12 cellular contexts compared by ENCODE assay signal in genomic region chr2:230873670-230874401, GRCh38. TPM values are rescaled to one million over a fixed set of nuclear protein-coding genes. Genes with fewer than 3 reads are reported as not detected.
A peak's percentile ranks its signal among the peaks of the same experiment; 100 is the strongest.
DNase-seq lines count a peak whose midpoint lies in the region; ATAC-seq and TF ChIP-seq lines count a peak whose summit lies in the region.
"Had no signal": no experiment of that assay in that cellular context is flagged by ENCODE, and none has a peak within 500 bp of the region (broad histone marks: within the 10 kb centered on the region; RNA-seq: fewer than 3 reads in every experiment).

No MANE protein-coding gene starts in this region.

- ATAC-seq in activated CD4-positive, alpha-beta T cell treated with anti-CD3 and anti-CD28 coated beads for 36 hours: peak; percentile 59
- ATAC-seq in GM21576 (IDR thresholded peaks at IDR 0.05; ENCODE audit: unreplicated experiment): peak; percentile 65
- peak; percentile 64 for ATAC-seq in HG03469 (IDR thresholded peaks at IDR 0.05; ENCODE audit: unreplicated experiment)

- no peaks in the 10 kb centered on the region for H3K27me3 ChIP-seq in spleen (replicated peaks in 1 of 7)

- H3K4me1 ChIP-seq in spleen: peaks cover 26 to 100% (median 90%) of the 10 kb centered on the region in 6 donors

- no peaks in the 10 kb centered on the region for H3K9me3 Mint-ChIP-seq in activated CD4-positive, alpha-beta T cell treated with anti-CD3 and anti-CD28 coated beads for 36 hours (ENCODE audit: low read depth)
- no peaks in the 10 kb centered on the region for H3K9me3 Mint-ChIP-seq in activated CD4-positive, alpha-beta T cell treated with anti-CD3 and anti-CD28 coated beads, Interleukin-2, amount 10 ng/mL, durations not matched to agents 24 days and 14 days

- no peak overlapping the region for H3K27ac Mint-ChIP-seq in activated CD4-positive, alpha-beta T cell treated with anti-CD3 and anti-CD28 coated beads for 36 hours
- no peak overlapping the region for H3K27ac Mint-ChIP-seq in activated CD4-positive, alpha-beta T cell treated with anti-CD3 and anti-CD28 coated beads, Interleukin-2, amount 10 ng/mL, durations not matched to agents 24 days and 14 days

- TF ChIP-seq CTCF in spleen (IDR thresholded peaks at IDR 0.05 in 8 of 11, conservative IDR thresholded peaks at IDR 0.05 in 3 of 11): no peak

- H3K4me1 Mint-ChIP-seq in activated CD4-positive, alpha-beta T cell treated with anti-CD3 and anti-CD28 coated beads for 36 hours: peaks cover 42% of the 10 kb centered on the region
- peaks cover 11% of the 10 kb centered on the region for H3K4me1 Mint-ChIP-seq in activated CD4-positive, alpha-beta T cell treated with anti-CD3 and anti-CD28 coated beads, Interleukin-2, amount 10 ng/mL, durations not matched to agents 24 days and 14 days

- no peak overlapping the region for H3K4me3 Mint-ChIP-seq in activated CD4-positive, alpha-beta T cell treated with anti-CD3 and anti-CD28 coated beads for 36 hours
- no peak overlapping the region for H3K4me3 Mint-ChIP-seq in activated CD4-positive, alpha-beta T cell treated with anti-CD3 and anti-CD28 coated beads, Interleukin-2, amount 10 ng/mL, durations not matched to agents 24 days and 14 days

- no peak for DNase-seq in activated CD4-positive, alpha-beta T cell treated with anti-CD3 and anti-CD28 coated beads for 36 hours
- no peak for DNase-seq in activated CD4-positive, alpha-beta T cell treated with anti-CD3 and anti-CD28 coated beads, Interleukin-2, amount 10 ng/mL, durations not matched to agents 24 days and 14 days
- peak; percentile 89 for DNase-seq in spleen
- no peak for DNase-seq in NCI-H2029 treated with DMSO at 0.1 percent for 48 hours (lab: John Stamatoyannopoulos, UW)
- no peak for DNase-seq in T1000 (lab: John Stamatoyannopoulos, UW)
- no peak for DNase-seq in NCI-H82 treated with DMSO at 0.1 percent for 48 hours (lab: John Stamatoyannopoulos, UW; ENCODE audit: unreplicated experiment)
- DNase-seq: activated gamma-delta T cell treated with Interleukin-2 at 50 U/mL for 16 hours, PC-9 had no signal

- no peaks in the 10 kb centered on the region for H3K36me3 Mint-ChIP-seq in activated CD4-positive, alpha-beta T cell treated with anti-CD3 and anti-CD28 coated beads for 36 hours (ENCODE audit: low read depth)
- no peaks in the 10 kb centered on the region for H3K36me3 Mint-ChIP-seq in activated CD4-positive, alpha-beta T cell treated with anti-CD3 and anti-CD28 coated beads, Interleukin-2, amount 10 ng/mL, durations not matched to agents 24 days and 14 days (ENCODE audit: low read depth)

- H3K9me3 ChIP-seq in spleen: no peaks in the 10 kb centered on the region

- POLR2A ChIA-PET in activated CD4-positive, alpha-beta T cell treated with anti-CD3 and anti-CD28 coated beads for 36 hours (lab: Charles Lee): no interaction called here

- CTCF ChIA-PET in activated CD4-positive, alpha-beta T cell treated with anti-CD3 and anti-CD28 coated beads for 36 hours (lab: Charles Lee): interaction anchor here (0.7 to 1.3 kb wide), 4 partner anchors 9 to 113 kb away, joined by 3 to 6 read pairs (median 4); partner anchors contain the start of gene ITM2C

- peak overlapping the region in 1 of 8 donors; percentile 46 for H3K4me3 ChIP-seq in spleen
- H3K4me3 ChIP-seq: PC-9 had no signal

- no peaks in the 10 kb centered on the region for H3K27me3 Mint-ChIP-seq in activated CD4-positive, alpha-beta T cell treated with anti-CD3 and anti-CD28 coated beads for 36 hours
- peaks cover 4% of the 10 kb centered on the region for H3K27me3 Mint-ChIP-seq in activated CD4-positive, alpha-beta T cell treated with anti-CD3 and anti-CD28 coated beads, Interleukin-2, amount 10 ng/mL, durations not matched to agents 24 days and 14 days

- H3K36me3 ChIP-seq in spleen: peaks cover 0 to 45% (median 12%) of the 10 kb centered on the region in 6 donors

- peak overlapping the region in 7 of 8 donors; percentile 61 to 89 (median 80) for H3K27ac ChIP-seq in spleen
- H3K27ac ChIP-seq: HL-60, PC-9 had no signal

- TF ChIP-seq POLR2A in spleen (IDR thresholded peaks at IDR 0.05): no peak

- WGBS in spleen, 5 donors: 66 to 79% (median 73%) methylated on average over 11 to 13 of the region's 13 CpGs

- intact Hi-C loops in activated CD4-positive, alpha-beta T cell treated with anti-CD3 and anti-CD28 coated beads for 36 hours (cut with DNase I, micrococcal nuclease): no loop called here
- intact Hi-C loops in activated CD4-positive, alpha-beta T cell treated with anti-CD3 and anti-CD28 coated beads, Interleukin-2, amount 10 ng/mL, durations not matched to agents 24 days and 14 days (cut with micrococcal nuclease): no loop called here
- intact Hi-C loops in spleen (cut with DNase I; ENCODE audit: low total_unique reads): no loop called here

RNA-seq across cellular contexts. Expression of gene ITM2C, which starts 9.1 kb away (rescaled TPM):
- 10 to 100 TPM; 29.6 to 32.9 TPM for total RNA-seq in activated CD4-positive, alpha-beta T cell treated with anti-CD3 and anti-CD28 coated beads for 36 hours
- 8.3 and 10.3 TPM in 2 replicates for total RNA-seq in activated CD4-positive, alpha-beta T cell treated with anti-CD3 and anti-CD28 coated beads, Interleukin-2, amount 10 ng/mL, durations not matched to agents 24 days and 14 days
- total RNA-seq in spleen: 100 to 1,000 TPM in 2 of 7 donors, 10 to 100 TPM in 5; 58.5 to 150 (median 87.6) TPM
- polyA plus RNA-seq in spleen: 100 to 1,000 TPM in 2 of 3 donors, 10 to 100 TPM in 1; 97.5 to 148 (median 108) TPM

RNA-seq across cellular contexts. Expression of gene GPR55, which starts 51.2 kb away (rescaled TPM):
- 1 to 10 TPM; 3.6 to 4.0 TPM for total RNA-seq in activated CD4-positive, alpha-beta T cell treated with anti-CD3 and anti-CD28 coated beads for 36 hours
- total RNA-seq in activated CD4-positive, alpha-beta T cell treated with anti-CD3 and anti-CD28 coated beads, Interleukin-2, amount 10 ng/mL, durations not matched to agents 24 days and 14 days: 0.23 and 0.38 TPM in 2 replicates
- total RNA-seq in spleen: 1 to 10 TPM; 2.5 to 6.8 (median 5.2) TPM
- 1 to 10 TPM in 2 of 3 donors, under 1 TPM in 1; 0.86 to 2.0 (median 1.7) TPM for polyA plus RNA-seq in spleen
- total RNA-seq: osteocyte, PC-9 had no signal
